ENCODE assay signal across 8 cellular contexts in genomic region chr3:52455283-52456168, GRCh38. TPM values are rescaled to one million over a fixed set of nuclear protein-coding genes. Genes with fewer than 3 reads are reported as not detected.
DNase-seq lines count a peak whose midpoint lies in the region; ATAC-seq, FAIRE-seq and TF ChIP-seq lines count a peak whose summit lies in the region.

Gene NISCH (plus strand): TSS chr3:52455604. CDS start chr3:52455642, 38 bp downstream.

- WGBS in pancreas, 2 donors: 2 to 3% methylated on average over 79 to 86 of the region's 86 CpGs
- 0 to 1% methylated on average over 19 to 30 of the region's 86 CpGs for WGBS in thyroid gland, 2 donors

- H3K9me3 ChIP-seq in pancreas (no peaks in the 10 kb centered on the region), thyroid gland (no peaks in the 10 kb centered on the region)

- H3K4me1 ChIP-seq in pancreas: peaks cover 2 to 11% (median 6%) of the 10 kb centered on the region in 3 donors
- H3K4me1 ChIP-seq in thyroid gland: peaks cover 32 to 39% of the 10 kb centered on the region in 2 donors

- H3K4me3 ChIP-seq in pancreas (peak within 1 kb of the TSS; percentile 55 to 78 (median 70)), thyroid gland (replicated peaks in 1 of 3) (peak within 1 kb of the TSS; percentile 60 to 95 (median 61))

- intact Hi-C loops in head of caudate nucleus (cut with DNase I): loop anchor here (5.0 kb wide), 1 partner anchor 82 kb away; the partner anchor contains the start of gene UQCC5
- intact Hi-C loops in pancreas (cut with DNase I): no loop called here
- intact Hi-C loops in thyroid gland (cut with DNase I): loop anchor here (5.0 to 10.0 kb wide), 2 partner anchors 77 to 229 kb away; partner anchors contain the start of genes GNL3, NT5DC2 and PBRM1

- peak within 1 kb of the TSS; percentile 98 to 99 for H3K27ac Mint-ChIP-seq in activated naive CD4-positive, alpha-beta T cell treated with anti-CD3 and anti-CD28 coated beads, Interleukin-2, amount 50 U/mL, for 72 hours

- ATAC-seq in GM21737 (IDR thresholded peaks at IDR 0.05; ENCODE audit: unreplicated experiment) (peak; percentile 75), pancreas (peak; percentile 89 to 94 (median 90))
- ATAC-seq in activated naive CD4-positive, alpha-beta T cell treated with anti-CD3 and anti-CD28 coated beads, Interleukin-2, amount 50 U/mL, for 72 hours: peak; percentile 94 to 95

- H3K9me3 Mint-ChIP-seq in activated naive CD4-positive, alpha-beta T cell treated with anti-CD3 and anti-CD28 coated beads, Interleukin-2, amount 50 U/mL, for 72 hours: no peaks in the 10 kb centered on the region

- peak in 1 of 2 donors; percentile 78 for TF ChIP-seq POLR2A in thyroid gland (IDR thresholded peaks at IDR 0.05)

- TF ChIP-seq CTCF in pancreas (IDR thresholded peaks at IDR 0.05): no peak
- TF ChIP-seq CTCF in thyroid gland (IDR thresholded peaks at IDR 0.05): no peak

- H3K27me3 ChIP-seq in pancreas (no peaks in the 10 kb centered on the region), thyroid gland (no peaks in the 10 kb centered on the region)

- peak; percentile 69 for DNase-seq in ELF-1 (ENCODE audit: low read depth, low spot score)
- DNase-seq in LHCN-M2 (ENCODE audit: low read depth): peak; percentile 72
- peak; percentile 61 for DNase-seq in SKM-1 treated with dmso at 0.1 percent for 144 hours (lab: John Stamatoyannopoulos, UW; ENCODE audit: unreplicated experiment)
- peak; percentile 92 to 99 for DNase-seq in activated naive CD4-positive, alpha-beta T cell treated with anti-CD3 and anti-CD28 coated beads, Interleukin-2, amount 50 U/mL, for 72 hours (ENCODE audit: low spot score in 2 of 2)
- peak; percentile 67 to 95 (median 90) for DNase-seq in head of caudate nucleus
- DNase-seq in pancreas: peak; percentile 87 to 98 (median 94)
- peak; percentile 88 to 92 for DNase-seq in thyroid gland

- peaks cover 18 to 31% of the 10 kb centered on the region in 2 donors for H3K36me3 Mint-ChIP-seq in activated naive CD4-positive, alpha-beta T cell treated with anti-CD3 and anti-CD28 coated beads, Interleukin-2, amount 50 U/mL, for 72 hours

- H3K27ac ChIP-seq in pancreas: peak within 1 kb of the TSS; percentile 57 to 90 (median 81)
- H3K27ac ChIP-seq in thyroid gland: peak within 1 kb of the TSS; percentile 91 to 98 (median 94)

- H3K36me3 ChIP-seq in pancreas (peaks cover 0 to 6% (median 6%) of the 10 kb centered on the region in 3 donors), thyroid gland (peaks cover 11 to 15% of the 10 kb centered on the region in 2 donors)

- FAIRE-seq in pancreas (lab: Jason Lieb, UNC): no peak

RNA-seq across cellular contexts. Expression of gene NISCH, which starts in this region (rescaled TPM):
- total RNA-seq in LHCN-M2 (2014; rRNA removed) (45.7 and 48.7 TPM in 2 replicates), pancreas (10 to 100 TPM; 24.4 to 52.6 (median 32.4) TPM), thyroid gland (10 to 100 TPM; 71.8 to 88.2 (median 86.2) TPM)
- 36.3 TPM for polyA plus RNA-seq in LHCN-M2 (2012)
- total RNA-seq in activated naive CD4-positive, alpha-beta T cell treated with anti-CD3 and anti-CD28 coated beads, Interleukin-2, amount 50 U/mL, for 72 hours: 100 to 1,000 TPM in 1 of 2 donors, 10 to 100 TPM in 1; 79.7 to 105 TPM
- 100 to 1,000 TPM; 106 to 109 TPM for polyA plus RNA-seq in pancreas

Comparison
In these comparisons a context has a peak if more than half of its experiments do, and no peak if none do; other contexts are left out.
1. Peak in every context shown above with its lines: DNase-seq, ATAC-seq, H3K4me3 ChIP-seq and H3K27ac ChIP-seq.
2. intact Hi-C loops: an anchor here in head of caudate nucleus (5.0 kb wide) and thyroid gland (5.0 to 10.0 kb wide); none called in pancreas.